In genomic region chr1:54488065-54488750, GRCh38 we compare ENCODE assay signal across 1 cellular context.
TF ChIP-seq lines count a peak whose summit lies in the region.

No MANE protein-coding gene starts in this region.

TF ChIP-seq in HEK293, 187 proteins besides CTCF, POLR2A, EP300 and RAD21 (continued from another document):
- TF ChIP-seq ZBTB6 (tag by site-specific recombination; IDR thresholded peaks at IDR 0.05) (no peak), ZFP37 (tag by site-specific recombination; IDR thresholded peaks at IDR 0.05) (no peak), SP2 (tag by site-specific recombination; IDR thresholded peaks at IDR 0.05) (peak; percentile 68), ZNF580 (tag by site-specific recombination; IDR thresholded peaks at IDR 0.05) (no peak), ZNF785 (tag by site-specific recombination; IDR thresholded peaks at IDR 0.05) (no peak), ZNF692 (tag by site-specific recombination; IDR thresholded peaks at IDR 0.05) (peak; percentile 21; the same call in 1 of the 2 replicates), AEBP2 (tag by site-specific recombination; IDR thresholded peaks at IDR 0.05; ENCODE audit: borderline replicate concordance) (no peak), ZSCAN4 (tag by site-specific recombination; IDR thresholded peaks at IDR 0.05) (no peak), ZNF112 (tag by site-specific recombination; IDR thresholded peaks at IDR 0.05) (no peak), TSHZ1 (tag by site-specific recombination; IDR thresholded peaks at IDR 0.05; ENCODE audit: borderline replicate concordance) (no peak), KLF17 (tag by site-specific recombination; IDR thresholded peaks at IDR 0.05) (no peak), ZNF658 (tag by site-specific recombination; IDR thresholded peaks at IDR 0.05) (no peak), ZIC2 (tag by site-specific recombination; IDR thresholded peaks at IDR 0.05) (peak; percentile 72), ZEB2 (tag by site-specific recombination; IDR thresholded peaks at IDR 0.05) (no peak), ZSCAN23 (tag by site-specific recombination; IDR thresholded peaks at IDR 0.05) (no peak), ZNF266 (tag by site-specific recombination; IDR thresholded peaks at IDR 0.05; ENCODE audit: low read depth) (no peak), ZNF19 (tag by site-specific recombination; IDR thresholded peaks at IDR 0.05; ENCODE audit: low read depth) (no peak), ZNF792 (tag by site-specific recombination; IDR thresholded peaks at IDR 0.05) (no peak), ZNF202 (tag by site-specific recombination; IDR thresholded peaks at IDR 0.05; ENCODE audit: borderline replicate concordance) (no peak), ZNF391 (tag by site-specific recombination; IDR thresholded peaks at IDR 0.05; ENCODE audit: borderline replicate concordance, low read depth) (no peak), ZNF324 (tag by site-specific recombination; IDR thresholded peaks at IDR 0.05) (no peak), SCRT2 (tag by site-specific recombination; IDR thresholded peaks at IDR 0.05) (no peak), ZNF561 (tag by site-specific recombination; IDR thresholded peaks at IDR 0.05; ENCODE audit: borderline replicate concordance) (peak; percentile 48; the same call in 1 of the 2 replicates), ZBTB44 (tag by site-specific recombination; IDR thresholded peaks at IDR 0.05) (peak; percentile 72), ZNF501 (tag by site-specific recombination; IDR thresholded peaks at IDR 0.05) (no peak), ZXDB (tag by site-specific recombination; IDR thresholded peaks at IDR 0.05) (no peak), TCF7L2 (IDR thresholded peaks at IDR 0.05; ENCODE audit: borderline replicate concordance, low read depth, low read length) (no peak), KLF16 (tag by site-specific recombination; IDR thresholded peaks at IDR 0.05) (0 out of 2 replicates have a peak, but pooled peaks have one; percentile 49), ZBTB17 (tag by site-specific recombination; IDR thresholded peaks at IDR 0.05) (0 out of 2 replicates have a peak, but pooled peaks have one; percentile 7), EGR2 (tag by site-specific recombination; IDR thresholded peaks at IDR 0.05; ENCODE audit: low read depth) (0 out of 2 replicates have a peak, but pooled peaks have one; percentile 46), IKZF3 (tag by site-specific recombination; IDR thresholded peaks at IDR 0.05) (peak; percentile 94), ZNF350 (tag by site-specific recombination; IDR thresholded peaks at IDR 0.05) (no peak), ZNF24 (tag by site-specific recombination; IDR thresholded peaks at IDR 0.05) (no peak), ZNF223 (tag by site-specific recombination; IDR thresholded peaks at IDR 0.05) (no peak), PATZ1 (tag by site-specific recombination; IDR thresholded peaks at IDR 0.05) (0 out of 2 replicates have a peak, but pooled peaks have one; percentile 16)
